22 cellular contexts compared by ENCODE assay signal in genomic region chr10:75643944-75644820, GRCh38.
A peak's percentile ranks its signal among the peaks of the same experiment; 100 is the strongest.
DNase-seq lines count a peak whose midpoint lies in the region; ATAC-seq, FAIRE-seq and TF ChIP-seq lines count a peak whose summit lies in the region.
"Had no signal": no experiment of that assay in that cellular context is flagged by ENCODE, and none has a peak within 500 bp of the region (broad histone marks: within the 10 kb centered on the region; RNA-seq: fewer than 3 reads in every experiment).

No MANE protein-coding gene starts in this region.

- no peaks in the 10 kb centered on the region for H3K9me3 ChIP-seq in HEK293 (ENCODE audit: control insufficient read depth, insufficient read depth, low read depth, low read length)
- no peaks in the 10 kb centered on the region for H3K9me3 ChIP-seq in SK-N-SH
- H3K9me3 ChIP-seq in small intestine (ENCODE audit: control insufficient read depth, low read depth): no peaks in the 10 kb centered on the region
- H3K9me3 ChIP-seq: A549, Caco-2 had no signal

- TF ChIP-seq RAD21 in SK-N-SH (IDR thresholded peaks at IDR 0.05; ENCODE audit: low read length): peak; percentile 1; the same call in 1 of the 2 replicates

- H3K27me3 ChIP-seq in SK-N-SH (ENCODE audit: insufficient read depth) (no peaks in the 10 kb centered on the region), small intestine (ENCODE audit: control insufficient read depth in 2 of 2, insufficient read depth in 2 of 2, low read length in 2 of 2) (no peaks in the 10 kb centered on the region)

- no peak overlapping the region for H3K9ac ChIP-seq in SK-N-SH

- DNase-seq in NCI-H146 (lab: John Stamatoyannopoulos, UW): peak; percentile 5
- DNase-seq in NCI-H146 treated with DMSO at 0.1 percent for 48 hours (lab: John Stamatoyannopoulos, UW; ENCODE audit: unreplicated experiment): no peak
- peak; percentile 54 for DNase-seq in SK-N-SH
- DNase-seq in small intestine: peak; percentile 34
- DNase-seq: C1 segment of cervical spinal cord; Caco-2; CD4-positive, CD25-positive, alpha-beta regulatory T cell; CD8-positive, alpha-beta memory T cell; HCEC 1CT had no signal

- H3K4me1 ChIP-seq in HEK293 (ENCODE audit: control insufficient read depth, insufficient read depth, low read length): peaks cover 14% of the 10 kb centered on the region
- peaks cover 5 to 20% of the 10 kb centered on the region in 2 experiments; a peak in 2 of 4 replicates for H3K4me1 ChIP-seq in SK-N-SH (ENCODE audit: control insufficient read depth in 1 of 2, insufficient read depth in 2 of 2, low read depth in 1 of 2, low read length in 1 of 2)
- peaks cover 0 to 9% of the 10 kb centered on the region in 2 donors for H3K4me1 ChIP-seq in small intestine (ENCODE audit: control insufficient read depth in 2 of 2, insufficient read depth in 1 of 2, low read depth in 1 of 2, low read length in 1 of 2)
- H3K4me1 ChIP-seq: A549, Caco-2 had no signal

- ATAC-seq in HG02763 (IDR thresholded peaks at IDR 0.05; ENCODE audit: unreplicated experiment) (no peak), HG03025 (IDR thresholded peaks at IDR 0.05; ENCODE audit: low FRiP score, unreplicated experiment) (no peak), GM19395 (IDR thresholded peaks at IDR 0.05; ENCODE audit: unreplicated experiment) (no peak)
- ATAC-seq: A549, GM23338 had no signal

- POLR2A ChIA-PET in HEK293 (lab: Yijun Ruan, JAX) (interaction anchor here (0.7 kb wide), 1 partner anchor 158 kb away, joined by 3 read pairs; no protein-coding TSS in a partner anchor), SK-N-SH (lab: Yijun Ruan, JAX) (interaction anchor here (0.6 to 1.7 kb wide), 6 partner anchors 16 to 1327 kb away, joined by 3 to 16 read pairs (median 3); partner anchors contain the start of gene ZNF503)

- H3K36me3 ChIP-seq in HEK293 (ENCODE audit: control insufficient read depth in 2 of 2, insufficient read depth in 1 of 2, low read length in 2 of 2) (no peaks in the 10 kb centered on the region), SK-N-SH (replicated peaks in 1 of 2; ENCODE audit: control insufficient read depth in 1 of 2, insufficient read depth in 2 of 2, low read length in 1 of 2) (no peaks in the 10 kb centered on the region), small intestine (ENCODE audit: control insufficient read depth in 2 of 2, insufficient read depth in 2 of 2, low read length in 2 of 2) (no peaks in the 10 kb centered on the region)

- peak in 1 of 2 experiments; percentile 77; a peak in 2 of 4 replicates for TF ChIP-seq EP300 in SK-N-SH (IDR thresholded peaks at IDR 0.05; ENCODE audit: borderline replicate concordance in 1 of 2, low read depth in 1 of 2, low read length in 1 of 2)

- no peak for FAIRE-seq in small intestine (lab: Jason Lieb, UNC)
- FAIRE-seq: A549, D721Med, G401.6, GM12891, GM19239, H54 had no signal

- CTCF ChIA-PET in HEK293 (lab: Yijun Ruan, JAX) (interaction anchor here (0.7 to 1.5 kb wide), 2 partner anchors 245 to 249 kb away, joined by 3 to 6 read pairs; no protein-coding TSS in a partner anchor), SK-N-SH (lab: Yijun Ruan, JAX) (interaction anchor here (0.8 to 2.1 kb wide), 7 partner anchors 18 to 393 kb away, joined by 3 to 8 read pairs (median 5); partner anchors contain the start of gene ZNF503)

- no peak overlapping the region for H3K4me2 ChIP-seq in SK-N-SH
- H3K4me2 ChIP-seq: A549, GM23338 had no signal

- peaks cover 4% of the 10 kb centered on the region for H3F3A ChIP-seq in SK-N-SH (replicated peaks; ENCODE audit: insufficient read depth)

- WGBS in SK-N-SH (ENCODE audit: low lambda C conversion rate): 35% methylated on average over 7 of the region's 7 CpGs
- WGBS in small intestine, 3 donors: 13 to 58% (median 38%) methylated on average over 7 of the region's 7 CpGs

- H2AFZ ChIP-seq in SK-N-SH (ENCODE audit: low read depth): no peak overlapping the region
- H2AFZ ChIP-seq: GM23338 had no signal

- TF ChIP-seq CTCF in HEK293 (tag by site-specific recombination; IDR thresholded peaks at IDR 0.05) (no peak), SK-N-SH (IDR thresholded peaks at IDR 0.05) (no peak)

- H3K9me2 ChIP-seq in SK-N-SH: no peaks in the 10 kb centered on the region

- no peak overlapping the region for H3K4me3 ChIP-seq in HEK293 (ENCODE audit: low read depth, low read length)
- no peak overlapping the region for H3K4me3 ChIP-seq in SK-N-SH (ENCODE audit: low read depth in 2 of 2, low read length in 1 of 2)
- no peak overlapping the region for H3K4me3 ChIP-seq in small intestine (ENCODE audit: low read depth in 1 of 2, low read length in 2 of 2)
- H3K4me3 ChIP-seq: A549, GM23338 had no signal

- no peaks in the 10 kb centered on the region for H4K20me1 ChIP-seq in SK-N-SH (ENCODE audit: insufficient read depth)

- no peak overlapping the region for H3K27ac ChIP-seq in HEK293 (ENCODE audit: extremely low read depth, low read depth, low read length)
- H3K27ac ChIP-seq in SK-N-SH (ENCODE audit: low read depth in 2 of 2, low read length in 1 of 2): peak overlapping the region in 1 of 2 experiments; percentile 67; a peak in 2 of 4 replicates
- H3K27ac ChIP-seq in small intestine (ENCODE audit: low read depth in 1 of 2, low read length in 1 of 2): no peak overlapping the region
- H3K27ac ChIP-seq: 22Rv1, A549, HL-60 had no signal

- no peaks in the 10 kb centered on the region for H3K79me2 ChIP-seq in SK-N-SH (ENCODE audit: insufficient read depth)

TF ChIP-seq in HEK293, 187 proteins besides CTCF, POLR2A, EP300 and RAD21 (continues in another document):
- TF ChIP-seq ZNF202 (tag by site-specific recombination; IDR thresholded peaks at IDR 0.05; ENCODE audit: borderline replicate concordance) (no peak), ZNF692 (tag by site-specific recombination; IDR thresholded peaks at IDR 0.05) (peak; percentile 17; the same call in 1 of the 2 replicates), MYNN (tag by site-specific recombination; IDR thresholded peaks at IDR 0.05; ENCODE audit: borderline replicate concordance) (no peak), ZIC2 (tag by site-specific recombination; IDR thresholded peaks at IDR 0.05) (peak; percentile 10; the same call in 1 of the 2 replicates), SCRT1 (tag by site-specific recombination; IDR thresholded peaks at IDR 0.05; ENCODE audit: borderline replicate concordance) (peak; percentile 66), ZEB2 (tag by site-specific recombination; IDR thresholded peaks at IDR 0.05) (0 out of 2 replicates have a peak, but pooled peaks have one; percentile 20), ZBTB17 (tag by site-specific recombination; IDR thresholded peaks at IDR 0.05) (0 out of 2 replicates have a peak, but pooled peaks have one; percentile 30), FEZF1 (tag by site-specific recombination; IDR thresholded peaks at IDR 0.05) (0 out of 2 replicates have a peak, but pooled peaks have one; percentile 14), ZNF211 (tag by site-specific recombination; IDR thresholded peaks at IDR 0.05; ENCODE audit: low read depth) (no peak), ZBTB48 (tag by site-specific recombination; IDR thresholded peaks at IDR 0.05) (no peak), ZNF510 (tag by site-specific recombination; IDR thresholded peaks at IDR 0.05; ENCODE audit: insufficient replicate concordance) (no peak)

TF ChIP-seq in SK-N-SH, 30 proteins besides CTCF, POLR2A, EP300 and RAD21:
- peak; percentile 45; the same call in 1 of the 2 replicates for TF ChIP-seq FOXJ3 (CRISPR knock-in tag; IDR thresholded peaks at IDR 0.05)
- TF ChIP-seq YY1 (IDR thresholded peaks at IDR 0.05; ENCODE audit: low read depth): no peak
- TF ChIP-seq ELF1 (IDR thresholded peaks at IDR 0.05): no peak
- TF ChIP-seq PBX3 (IDR thresholded peaks at IDR 0.05): no peak
- TF ChIP-seq FOSL2 (IDR thresholded peaks at IDR 0.05; ENCODE audit: borderline replicate concordance, low read depth): no peak
- peak; percentile 44; the same call in 1 of the 2 replicates for TF ChIP-seq RCOR1 (IDR thresholded peaks at IDR 0.05; ENCODE audit: low read length)
- peak; percentile 45 for TF ChIP-seq CHD2 (IDR thresholded peaks at IDR 0.05; ENCODE audit: low read length, partially characterized antibody)
- no peak for TF ChIP-seq MEF2A (IDR thresholded peaks at IDR 0.05; ENCODE audit: borderline replicate concordance, low read depth)
- TF ChIP-seq NRF1 (IDR thresholded peaks at IDR 0.05; ENCODE audit: low read depth, low read length): no peak
- TF ChIP-seq NFIC (IDR thresholded peaks at IDR 0.05; ENCODE audit: borderline replicate concordance): peak; percentile 5; the same call in 1 of the 2 replicates
- no peak for TF ChIP-seq SMC3 (IDR thresholded peaks at IDR 0.05; ENCODE audit: low read depth, low read length)
- peak; percentile 87 for TF ChIP-seq GATA2 (CRISPR knock-in tag; IDR thresholded peaks at IDR 0.05)
- no peak for TF ChIP-seq GABPA (IDR thresholded peaks at IDR 0.05; ENCODE audit: low read depth)
